Comparison of ENCODE assay signal across 14 cellular contexts in the genomic region with DNA sequence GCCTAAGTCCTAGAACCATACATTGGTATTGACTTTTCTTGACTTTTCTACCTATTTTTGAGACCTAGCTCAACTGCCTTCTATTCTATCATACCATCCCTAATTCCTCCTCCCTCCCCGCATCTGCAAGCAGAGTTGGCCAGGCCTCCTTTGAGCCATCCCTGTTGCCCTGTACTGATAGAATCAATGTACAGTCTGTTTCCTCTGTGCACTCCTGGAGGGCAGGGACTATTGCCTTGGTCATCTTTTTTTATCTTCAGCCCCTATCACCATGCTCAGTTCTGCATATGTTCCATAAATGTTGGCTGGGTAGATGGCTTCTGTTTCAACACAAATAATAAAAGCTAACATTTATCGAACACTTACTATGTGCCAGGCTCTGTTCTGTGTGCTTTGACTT. TPM values are rescaled to one million over a fixed set of nuclear protein-coding genes. Genes with fewer than 3 reads are reported as not detected.
DNase-seq lines count a peak whose midpoint lies in the region; ATAC-seq, FAIRE-seq and TF ChIP-seq lines count a peak whose summit lies in the region.
"Had no signal": no experiment of that assay in that cellular context is flagged by ENCODE, and none has a peak within 500 bp of the region (broad histone marks: within the 10 kb centered on the region; RNA-seq: fewer than 3 reads in every experiment).

No MANE protein-coding gene starts in this region.

- peak overlapping the region; percentile 21 for H3K27ac ChIP-seq in hepatocyte
- H3K27ac ChIP-seq in dorsolateral prefrontal cortex = no peak overlapping the region
- H3K27ac ChIP-seq: A549 had no signal

- TF ChIP-seq CTCF in hepatocyte (IDR thresholded peaks at IDR 0.05; ENCODE audit: poor library complexity) = no peak
- TF ChIP-seq CTCF in dorsolateral prefrontal cortex (IDR thresholded peaks at IDR 0.05 in 54 of 56, conservative IDR thresholded peaks at IDR 0.05 in 2 of 56; ENCODE audit: low read depth in 1 of 56, partially characterized antibody in 56 of 56) = no peak

- H3K4me3 ChIP-seq in hepatocyte (no peak overlapping the region), dorsolateral prefrontal cortex (no peak overlapping the region)
- H3K4me3 ChIP-seq: A549 had no signal

- H3K27ac Mint-ChIP-seq in activated naive CD8-positive, alpha-beta T cell treated with anti-CD3 and anti-CD28 coated beads, Interleukin-2, amount 50 U/mL, for 24 hours = peak overlapping the region; percentile 65
- no peak overlapping the region for H3K27ac Mint-ChIP-seq in activated naive CD8-positive, alpha-beta T cell treated with anti-CD3 and anti-CD28 coated beads for 36 hours
- H3K27ac Mint-ChIP-seq: H9 had no signal

- H3K4me1 ChIP-seq in hepatocyte (ENCODE audit: insufficient read depth) = peaks cover 10% of the 10 kb centered on the region

- H3K4me2 ChIP-seq in hepatocyte = no peak overlapping the region
- H3K4me2 ChIP-seq: A549 had no signal

- H4K20me1 ChIP-seq in hepatocyte (ENCODE audit: insufficient read depth, poor library complexity, severe bottlenecking) = no peaks in the 10 kb centered on the region

- H3K36me3 ChIP-seq in hepatocyte (replicated peaks; ENCODE audit: insufficient read depth, low read depth) = no peaks in the 10 kb centered on the region

- H3K9me3 ChIP-seq in hepatocyte (ENCODE audit: low read depth) = no peaks in the 10 kb centered on the region
- H3K9me3 ChIP-seq: A549, Caco-2 had no signal

- H2AFZ ChIP-seq in hepatocyte = no peak overlapping the region

- H3K9me3 Mint-ChIP-seq in activated naive CD8-positive, alpha-beta T cell treated with anti-CD3 and anti-CD28 coated beads, Interleukin-2, amount 50 U/mL, for 24 hours = no peaks in the 10 kb centered on the region
- H3K9me3 Mint-ChIP-seq in activated naive CD8-positive, alpha-beta T cell treated with anti-CD3 and anti-CD28 coated beads for 36 hours = no peaks in the 10 kb centered on the region
- H3K9me3 Mint-ChIP-seq: CD8-positive, alpha-beta memory T cell; H9 had no signal

- WGBS in hepatocyte (ENCODE audit: low lambda C conversion rate, missing lambda C conversion rate) = 95% methylated on average over 2 of the region's 2 CpGs

- H3K27me3 ChIP-seq in hepatocyte (peaks cover 3% of the 10 kb centered on the region), dorsolateral prefrontal cortex (peaks cover 0 to 18% (median 0%) of the 10 kb centered on the region in 45 donors)

- peak; percentile 26 for FAIRE-seq in GM12891 (lab: Jason Lieb, UNC)
- FAIRE-seq: A549 had no signal

- peaks cover 63% of the 10 kb centered on the region for H3K27me3 Mint-ChIP-seq in activated naive CD8-positive, alpha-beta T cell treated with anti-CD3 and anti-CD28 coated beads, Interleukin-2, amount 50 U/mL, for 24 hours
- H3K27me3 Mint-ChIP-seq in activated naive CD8-positive, alpha-beta T cell treated with anti-CD3 and anti-CD28 coated beads for 36 hours = peaks cover 49% of the 10 kb centered on the region

- no peak for DNase-seq in activated naive CD8-positive, alpha-beta T cell treated with anti-CD3 and anti-CD28 coated beads, Interleukin-2, amount 50 U/mL, for 24 hours
- DNase-seq in activated naive CD8-positive, alpha-beta T cell treated with anti-CD3 and anti-CD28 coated beads for 36 hours = no peak
- DNase-seq in GM12891 (ENCODE audit: insufficient read length, low spot score) (no peak), hepatocyte (ENCODE audit: low spot score) (no peak), dorsolateral prefrontal cortex (no peak), Right ventricle myocardium superior (no peak)
- DNase-seq: Caco-2; CD8-positive, alpha-beta memory T cell; DND-41; GDM1; GOT3; H9 had no signal

- intact Hi-C loops in dorsolateral prefrontal cortex (cut with DNase I) = loop anchor here (10.0 kb wide), 2 partner anchors 213 to 523 kb away; a partner anchor contains a TSS
- intact Hi-C loops in Right ventricle myocardium superior (cut with DNase I) = no loop called here

- TF ChIP-seq POLR2A in GM12891 (IDR thresholded peaks at IDR 0.05; ENCODE audit: low read depth, low read length) = no peak

- ATAC-seq in activated naive CD8-positive, alpha-beta T cell treated with anti-CD3 and anti-CD28 coated beads, Interleukin-2, amount 50 U/mL, for 24 hours = no peak
- no peak for ATAC-seq in Right ventricle myocardium superior (ENCODE audit: poor library complexity)
- ATAC-seq: A549 had no signal

- no peaks in the 10 kb centered on the region for H3K79me2 ChIP-seq in hepatocyte

- no peaks in the 10 kb centered on the region for H3K9me2 ChIP-seq in hepatocyte (replicated peaks; ENCODE audit: insufficient read depth)

- no peak overlapping the region for H3K4me3 Mint-ChIP-seq in activated naive CD8-positive, alpha-beta T cell treated with anti-CD3 and anti-CD28 coated beads, Interleukin-2, amount 50 U/mL, for 24 hours
- no peak overlapping the region for H3K4me3 Mint-ChIP-seq in activated naive CD8-positive, alpha-beta T cell treated with anti-CD3 and anti-CD28 coated beads for 36 hours
- H3K4me3 Mint-ChIP-seq: CD8-positive, alpha-beta memory T cell; H9 had no signal

- no peaks in the 10 kb centered on the region for H3K36me3 Mint-ChIP-seq in activated naive CD8-positive, alpha-beta T cell treated with anti-CD3 and anti-CD28 coated beads, Interleukin-2, amount 50 U/mL, for 24 hours (ENCODE audit: low read depth)
- peaks cover 2% of the 10 kb centered on the region for H3K36me3 Mint-ChIP-seq in activated naive CD8-positive, alpha-beta T cell treated with anti-CD3 and anti-CD28 coated beads for 36 hours
- H3K36me3 Mint-ChIP-seq: CD8-positive, alpha-beta memory T cell had no signal

- H3K4me1 Mint-ChIP-seq in activated naive CD8-positive, alpha-beta T cell treated with anti-CD3 and anti-CD28 coated beads, Interleukin-2, amount 50 U/mL, for 24 hours = peaks cover 75% of the 10 kb centered on the region
- H3K4me1 Mint-ChIP-seq in activated naive CD8-positive, alpha-beta T cell treated with anti-CD3 and anti-CD28 coated beads for 36 hours = peaks cover 47% of the 10 kb centered on the region

TF ChIP-seq in GM12891, 5 proteins besides CTCF, POLR2A, EP300 and RAD21:
- no peak for TF ChIP-seq TAF1 (IDR thresholded peaks at IDR 0.05; ENCODE audit: low read depth, low read length)
- no peak for TF ChIP-seq POLR2AphosphoS5 (IDR thresholded peaks at IDR 0.05; ENCODE audit: low read depth, low read length)
- TF ChIP-seq SPI1 (IDR thresholded peaks at IDR 0.05; ENCODE audit: low read depth, low read length) = no peak
- TF ChIP-seq POU2F2 (IDR thresholded peaks at IDR 0.05; ENCODE audit: low read depth, low read length) = no peak
- TF ChIP-seq PAX5 (IDR thresholded peaks at IDR 0.05; ENCODE audit: insufficient read depth, low read length, severe bottlenecking) = no peak
TF ChIP-seq in GM12891: peak in this region for 0.

RNA-seq across cellular contexts. Expression of a gene that starts 4.0 kb away (rescaled TPM):
- total RNA-seq in activated naive CD8-positive, alpha-beta T cell treated with anti-CD3 and anti-CD28 coated beads for 36 hours = 10 to 100 TPM; 68.1 to 70.7 TPM
- 40.3 TPM for polyA plus RNA-seq in GM12891 (2012; ENCODE audit: low read depth, missing spikeins)
- 6.3 and 7.3 TPM in 2 replicates for total RNA-seq in hepatocyte
- 7.6 and 18.1 TPM in 2 replicates for polyA plus RNA-seq in hepatocyte
- 10 to 100 TPM in 14 of 120 experiments, 1 to 10 TPM in 106; 1.0 to 20.8 (median 3.8) TPM for total RNA-seq in dorsolateral prefrontal cortex
- total RNA-seq in Right ventricle myocardium superior = 1.0 TPM
- total RNA-seq: HT1080 had no signal

RNA-seq across cellular contexts. Expression of a gene that starts 19.2 kb away (rescaled TPM):
- 1 to 10 TPM; 4.1 to 4.3 TPM for total RNA-seq in activated naive CD8-positive, alpha-beta T cell treated with anti-CD3 and anti-CD28 coated beads for 36 hours
- polyA plus RNA-seq in GM12891 (2012; ENCODE audit: low read depth, missing spikeins) = 2.8 TPM
- 6.8 and 7.5 TPM in 2 replicates for total RNA-seq in hepatocyte
- 4.0 and 5.3 TPM in 2 replicates for polyA plus RNA-seq in hepatocyte
- 10 to 100 TPM in 1 of 120 experiments, 1 to 10 TPM in 119; 3.9 to 10.1 (median 7.3) TPM for total RNA-seq in dorsolateral prefrontal cortex
- total RNA-seq in Right ventricle myocardium superior = 3.3 TPM
